1 cellular context compared by ENCODE assay signal in the genomic region with DNA sequence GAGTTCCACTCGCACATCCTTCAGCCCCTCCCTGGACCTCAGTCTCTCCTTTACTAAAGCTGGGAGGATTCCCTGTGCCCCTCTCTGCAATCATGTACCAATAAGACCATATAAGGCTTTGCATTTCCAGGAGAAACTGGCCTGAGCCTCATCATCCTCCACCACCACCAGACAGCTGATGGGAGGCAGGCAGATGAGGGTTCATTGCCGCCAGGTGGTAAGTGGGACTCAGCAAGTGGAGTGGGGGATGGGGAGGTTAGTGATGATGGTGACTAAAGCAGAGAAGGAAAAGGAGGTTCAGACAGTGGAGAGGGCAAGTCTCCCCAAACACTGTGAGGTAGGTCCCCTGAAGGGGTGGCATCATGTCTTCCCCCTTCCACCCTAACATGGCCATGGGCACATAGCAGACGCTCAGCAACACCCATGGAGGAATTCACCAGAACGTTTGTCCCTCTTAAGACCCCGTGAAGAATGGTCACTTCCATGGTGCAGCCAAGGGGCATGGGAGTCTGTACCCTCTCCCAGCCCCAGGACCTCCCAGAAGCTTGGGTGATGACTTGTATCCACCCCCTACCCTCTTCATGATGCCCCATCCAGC.
TF ChIP-seq lines count a peak whose summit lies in the region.

No MANE protein-coding gene starts in this region.

TF ChIP-seq in liver, 16 proteins besides CTCF, POLR2A, EP300 and RAD21 (continued from another document):
- TF ChIP-seq ZBTB33 (IDR thresholded peaks at IDR 0.05), result no peak
